ENCODE assay signal across 8 cellular contexts in genomic region chr1:197924516-197925123, GRCh38. TPM values are rescaled to one million over a fixed set of nuclear protein-coding genes. Genes with fewer than 3 reads are reported as not detected.
DNase-seq lines count a peak whose midpoint lies in the region; ATAC-seq, FAIRE-seq and TF ChIP-seq lines count a peak whose summit lies in the region.

No MANE protein-coding gene starts in this region.

- H2AFZ ChIP-seq in mammary epithelial cell (ENCODE audit: low read depth, low read length), result no peak overlapping the region

- FAIRE-seq in D721Med (lab: Jason Lieb, UNC), result peak; percentile 98

- TF ChIP-seq CTCF in D721Med (IDR thresholded peaks at IDR 0.05; ENCODE audit: insufficient read depth, missing control alignments), result peak; percentile 96
- TF ChIP-seq CTCF in mammary epithelial cell (conservative IDR thresholded peaks at IDR 0.05 in 1 of 2, IDR thresholded peaks at IDR 0.05 in 1 of 2; ENCODE audit: extremely low read depth in 1 of 2, insufficient read depth in 1 of 2, low read depth in 1 of 2, low read length in 2 of 2), result peak; percentile 60 to 81

- no peak overlapping the region for H3K4me2 ChIP-seq in mammary epithelial cell (ENCODE audit: insufficient read depth, low read depth, low read length)

- H3K27me3 ChIP-seq in mammary epithelial cell (ENCODE audit: insufficient read depth, low read length), result peaks cover 22% of the 10 kb centered on the region

- H3K27me3 Mint-ChIP-seq in memory B cell, result peaks cover 21% of the 10 kb centered on the region

- no peaks in the 10 kb centered on the region for H4K20me1 ChIP-seq in mammary epithelial cell (ENCODE audit: insufficient read depth, low read length)

- H3K36me3 Mint-ChIP-seq in memory B cell, result no peaks in the 10 kb centered on the region

- H3K79me2 ChIP-seq in mammary epithelial cell (ENCODE audit: insufficient read depth, low read length), result no peaks in the 10 kb centered on the region

- intact Hi-C loops in mammary epithelial cell (cut with micrococcal nuclease), result loop anchor here (1.0 to 5.0 kb wide), 3 partner anchors 231 to 522 kb away; no protein-coding TSS in a partner anchor

- no peak overlapping the region for H3K9ac ChIP-seq in mammary epithelial cell (ENCODE audit: insufficient read depth, low read length)

- H3K9me3 Mint-ChIP-seq in memory B cell, result no peaks in the 10 kb centered on the region

- CTCF ChIA-PET in mammary epithelial cell (lab: Charles Lee; ENCODE audit: low non-redundant PET), result interaction anchor here (0.5 kb wide), 1 partner anchor 525 kb away, joined by 4 read pairs; no protein-coding TSS in a partner anchor

- H3K27ac Mint-ChIP-seq in memory B cell, result no peak overlapping the region

- H3K9me3 ChIP-seq in mammary epithelial cell (replicated peaks; ENCODE audit: insufficient read depth, low read length), result no peaks in the 10 kb centered on the region

- no peak overlapping the region for H3K27ac ChIP-seq in mammary epithelial cell (ENCODE audit: insufficient read depth, low read depth, low read length)

- H3K4me3 Mint-ChIP-seq in memory B cell, result no peak overlapping the region

- H3K4me3 ChIP-seq in mammary epithelial cell (replicated peaks in 1 of 3; ENCODE audit: insufficient read depth in 1 of 3, low read depth in 2 of 3, low read length in 3 of 3), result no peak overlapping the region

- peaks cover 3% of the 10 kb centered on the region for H3K4me1 ChIP-seq in mammary epithelial cell (ENCODE audit: insufficient read depth, low read length)

- H3K4me1 Mint-ChIP-seq in memory B cell, result peaks cover 13% of the 10 kb centered on the region

- ATAC-seq in GM19025 (IDR thresholded peaks at IDR 0.05; ENCODE audit: low read depth, unreplicated experiment), result peak; percentile 63
- ATAC-seq in HG03432 (IDR thresholded peaks at IDR 0.05; ENCODE audit: unreplicated experiment), result peak; percentile 81
- peak; percentile 73 for ATAC-seq in memory B cell (ENCODE audit: low read depth)
- no peak for ATAC-seq in GM21367 (IDR thresholded peaks at IDR 0.05; ENCODE audit: unreplicated experiment)

- in situ Hi-C loops in mammary epithelial cell (cut with MboI; ENCODE audit: low sequenced_read_pairs in 2 of 2), result loop anchor here in 1 of 2 donors (10.0 to 25.0 kb wide), 2 partner anchors 400 to 763 kb away; no protein-coding TSS in a partner anchor

- dilution Hi-C loops in mammary epithelial cell (cut with HindIII; ENCODE audit: low sequenced_read_pairs), result no loop called here

- no TSS peak for BruUV-seq in mammary epithelial cell (replicated peaks; lab: Mats Ljungman, UMichigan)

- 33% methylated on average over 3 of the region's 4 CpGs for WGBS in mammary epithelial cell (ENCODE audit: low coverage, missing lambda C conversion rate)

- DNase-seq in D721Med (ENCODE audit: insufficient read length, low spot score) (no peak), NCI-H82 (lab: John Stamatoyannopoulos, UW) (peak; percentile 83), mammary epithelial cell (no peak), memory B cell (ENCODE audit: low spot score in 2 of 2) (no peak), ureter (ENCODE audit: low spot score) (no peak)

- no peaks in the 10 kb centered on the region for H3K36me3 ChIP-seq in mammary epithelial cell (ENCODE audit: insufficient read depth, low read length)

RNA-seq across cellular contexts. Expression of gene LHX9, which starts 7.4 kb away (rescaled TPM):
- not detected for total RNA-seq in mammary epithelial cell
- polyA plus RNA-seq in mammary epithelial cell, result not detected
- not detected for polyA minus RNA-seq in mammary epithelial cell
- total RNA-seq in ureter, result not detected

RNA-seq across cellular contexts. Expression of gene C1orf53, which starts 22.2 kb away (rescaled TPM):
- total RNA-seq in mammary epithelial cell, result 1 to 10 TPM; 3.2 to 4.2 TPM
- polyA plus RNA-seq in mammary epithelial cell, result 3.6 TPM
- polyA minus RNA-seq in mammary epithelial cell, result not detected
- 1.7 TPM for total RNA-seq in ureter
